Comparison of ENCODE assay signal across 9 cellular contexts in genomic region chr1:3610165-3610822, GRCh38. TPM values are rescaled to one million over a fixed set of nuclear protein-coding genes. Genes with fewer than 3 reads are reported as not detected.
DNase-seq lines count a peak whose midpoint lies in the region; ATAC-seq and TF ChIP-seq lines count a peak whose summit lies in the region.
"Had no signal": no experiment of that assay in that cellular context is flagged by ENCODE, and none has a peak within 500 bp of the region (broad histone marks: within the 10 kb centered on the region; RNA-seq: fewer than 3 reads in every experiment).

No MANE protein-coding gene starts in this region.

- H3K4me1 Mint-ChIP-seq in brain (peaks cover 67% of the 10 kb centered on the region), neural crest cell (peaks cover 36% of the 10 kb centered on the region)

- no peaks in the 10 kb centered on the region for H3K36me3 Mint-ChIP-seq in brain
- H3K36me3 Mint-ChIP-seq in neural crest cell (ENCODE audit: low read depth): no peaks in the 10 kb centered on the region

- in situ Hi-C loops in KBM-7 (cut with MboI; ENCODE audit: low pct_unique_long_range_greater_than_20kb, low sequenced_read_pairs) (no loop called here), ACHN (cut with HindIII; ENCODE audit: low pct_ligation_motif_present, low pct_unique_long_range_greater_than_20kb, low sequenced_read_pairs) (no loop called here)

- H3K27ac Mint-ChIP-seq in brain (peak overlapping the region; percentile 72 to 98 (median 86)), neural crest cell (ENCODE audit: unreplicated experiment) (no peak overlapping the region)

- no peak for ATAC-seq in HG03432 (IDR thresholded peaks at IDR 0.05; ENCODE audit: unreplicated experiment)
- ATAC-seq in HG03457 (IDR thresholded peaks at IDR 0.05; ENCODE audit: unreplicated experiment): no peak

- TF ChIP-seq CTCF in brain (conservative IDR thresholded peaks at IDR 0.05) (peak in 1 of 2 experiments; percentile 7), neural crest cell (conservative IDR thresholded peaks at IDR 0.05) (no peak)

- H3K4me3 Mint-ChIP-seq in brain (peak overlapping the region; percentile 80 to 92 (median 85)), neural crest cell (peak overlapping the region; percentile 94)

- H3K27me3 Mint-ChIP-seq in brain (no peaks in the 10 kb centered on the region), neural crest cell (ENCODE audit: low read depth) (peaks cover 33% of the 10 kb centered on the region)

- peaks cover 0 to 2% (median 0%) of the 10 kb centered on the region in 5 experiments for H3K9me3 Mint-ChIP-seq in brain
- no peaks in the 10 kb centered on the region for H3K9me3 Mint-ChIP-seq in neural crest cell

- DNase-seq in DMS79 (lab: John Stamatoyannopoulos, UW) (peak; percentile 69), KBM-7 (peak; percentile 88), neural crest cell (ENCODE audit: low read depth, low spot score) (no peak), anterior cingulate cortex (lab: John Stamatoyannopoulos, UW) (no peak), ACHN (no peak)

RNA-seq across cellular contexts. Expression of gene MEGF6, which starts 1.0 kb away (rescaled TPM):
- polyA plus RNA-seq in brain (ENCODE audit: insufficient read depth, low read depth, low replicate concordance): 8.0 TPM
- 36.7 and 38.8 TPM in 2 replicates for total RNA-seq in neural crest cell

RNA-seq across cellular contexts. Expression of gene TPRG1L, which starts 14.5 kb away (rescaled TPM):
- 100 TPM for polyA plus RNA-seq in brain (ENCODE audit: insufficient read depth, low read depth, low replicate concordance)
- 14.5 and 14.9 TPM in 2 replicates for total RNA-seq in neural crest cell

RNA-seq across cellular contexts. Expression of gene WRAP73, which starts 39.6 kb away (rescaled TPM):
- polyA plus RNA-seq in brain (ENCODE audit: insufficient read depth, low read depth, low replicate concordance): 29.7 TPM
- 26.0 and 28.9 TPM in 2 replicates for total RNA-seq in neural crest cell

RNA-seq across cellular contexts. Expression of gene TP73, which starts 42.0 kb away (rescaled TPM):
- polyA plus RNA-seq in brain (ENCODE audit: insufficient read depth, low read depth, low replicate concordance): 19.0 TPM
- total RNA-seq in neural crest cell: 1.5 and 2.1 TPM in 2 replicates
- total RNA-seq: mononuclear cell had no signal

Comparison
In these comparisons a context has a peak if more than half of its experiments do, and no peak if none do; other contexts are left out.
1. DNase-seq: peak in DMS79 (single experiment) and KBM-7 (single experiment); none in neural crest cell (single experiment), anterior cingulate cortex (0 of 58) and ACHN (single experiment).